Comparison of ENCODE assay signal across 29 cellular contexts in genomic region chr15:100875976-100876375, GRCh38. TPM values are rescaled to one million over a fixed set of nuclear protein-coding genes. Genes with fewer than 3 reads are reported as not detected.
"Had no signal": no experiment of that assay in that cellular context is flagged by ENCODE, and none has a peak within 500 bp of the region (broad histone marks: within the 10 kb centered on the region; RNA-seq: fewer than 3 reads in every experiment).

No MANE protein-coding gene starts in this region.

- H3K27ac ChIP-seq: left lung, lower lobe of right lung, neural progenitor cell, ovary, skin epidermis, stomach, testis, thyroid gland, transverse colon, upper lobe of left lung, vagina had no signal

- H3K36me3 Mint-ChIP-seq: mesothelial cell of epicardium; naive B cell; natural killer cell; neural progenitor cell; stimulated activated naive B cell treated with anti-CD40 and anti-IgM and Interleukin-4, amounts not matched to agents 10 μg/mL and 1 μg/mL and 100 μg/mL, for 72 hours had no signal

- H3K4me3 ChIP-seq: left lung, lower lobe of right lung, neural progenitor cell, ovary, skin epidermis, stomach, testis, thyroid gland, transverse colon, upper lobe of left lung, vagina had no signal

- H3K27me3 ChIP-seq: ovary, testis, vagina had no signal

- H3K9ac ChIP-seq: neural progenitor cell had no signal

- H3K27ac Mint-ChIP-seq: mesothelial cell of epicardium; naive B cell; natural killer cell; nephron progenitor cell; neural progenitor cell; progenitor cell of endocrine pancreas; stimulated activated naive B cell treated with anti-CD40 and anti-IgM and Interleukin-4, amounts not matched to agents 10 μg/mL and 1 μg/mL and 100 μg/mL, for 72 hours had no signal

- ATAC-seq: left colon; left lung; lower lobe of right lung; natural killer cell; right cardiac atrium; sciatic nerve; stimulated activated naive B cell treated with anti-CD40 and anti-IgM and Interleukin-4, amounts not matched to agents 10 μg/mL and 1 μg/mL and 100 μg/mL, for 72 hours; stimulated activated naive CD8-positive, alpha-beta T cell treated with anti-CD3 and anti-CD28 coated beads, Interleukin-15, Interleukin-2, amounts not matched to agents 100 U/mL and 50 U/mL, for 24 hours had no signal

- DNase-seq: hippocampal formation; kidney; left colon; left lung; lower lobe of right lung; mesendoderm; naive B cell; natural killer cell; nephron progenitor cell; ovary; retina; right cardiac atrium; stimulated activated CD4-positive, alpha-beta T cell treated with anti-CD3 and anti-CD28 coated beads, Interleukin-12 subunit alpha, Interleukin-12 subunit beta, amount 100 ng/mL, for 4 hours; stimulated activated CD4-positive, alpha-beta T cell treated with anti-CD3 and anti-CD28 coated beads, Interleukin-15, amount 100 ng/mL, for 24 hours; stimulated activated CD4-positive, alpha-beta T cell treated with anti-CD3 and anti-CD28 coated beads, Interleukin-2, amount 100 ng/mL, for 24 hours; stimulated activated CD4-positive, alpha-beta T cell treated with anti-CD3 and anti-CD28 coated beads, Interleukin-4, amount 100 ng/mL, for 1 hour; stimulated activated naive B cell treated with anti-CD40 and anti-IgM and Interleukin-4, amounts not matched to agents 10 μg/mL and 1 μg/mL and 100 μg/mL, for 72 hours; stimulated activated naive CD8-positive, alpha-beta T cell treated with anti-CD3 and anti-CD28 coated beads, Interleukin-15, Interleukin-2, amounts not matched to agents 100 U/mL and 50 U/mL, for 24 hours; stomach; testis; thyroid gland; transverse colon; upper lobe of left lung had no signal

- H3K4me1 Mint-ChIP-seq: natural killer cell had no signal

- H3K9me3 Mint-ChIP-seq: mesothelial cell of epicardium; naive B cell; natural killer cell; nephron progenitor cell; neural progenitor cell; stimulated activated naive B cell treated with anti-CD40 and anti-IgM and Interleukin-4, amounts not matched to agents 10 μg/mL and 1 μg/mL and 100 μg/mL, for 72 hours had no signal

- H2AFZ ChIP-seq: neural progenitor cell had no signal

- H3K4me3 Mint-ChIP-seq: mesothelial cell of epicardium; nephron progenitor cell; neural progenitor cell; stimulated activated naive B cell treated with anti-CD40 and anti-IgM and Interleukin-4, amounts not matched to agents 10 μg/mL and 1 μg/mL and 100 μg/mL, for 72 hours had no signal

- H3K9me3 ChIP-seq: left lung, lower lobe of right lung, ovary, stomach, testis, thyroid gland, transverse colon, upper lobe of left lung, vagina had no signal

- H3K4me1 ChIP-seq: testis had no signal

- FAIRE-seq: kidney had no signal

- H3K4me2 ChIP-seq: neural progenitor cell had no signal

- H3K36me3 ChIP-seq: left lung, lower lobe of right lung, neural progenitor cell, ovary, stomach, thyroid gland, transverse colon, upper lobe of left lung, vagina had no signal

RNA-seq across cellular contexts. Expression of gene ALDH1A3, which starts 3.7 kb away (rescaled TPM):
- total RNA-seq: mesothelial cell of epicardium, natural killer cell had no signal
